ENCODE assay signal across 9 cellular contexts in genomic region chr7:102306916-102307677, GRCh38. TPM values are rescaled to one million over a fixed set of nuclear protein-coding genes. Genes with fewer than 3 reads are reported as not detected.
DNase-seq lines count a peak whose midpoint lies in the region; ATAC-seq and TF ChIP-seq lines count a peak whose summit lies in the region.
"Had no signal": no experiment of that assay in that cellular context is flagged by ENCODE, and none has a peak within 500 bp of the region (broad histone marks: within the 10 kb centered on the region; RNA-seq: fewer than 3 reads in every experiment).

No MANE protein-coding gene starts in this region.

- H3K27me3 ChIP-seq in right cardiac atrium (ENCODE audit: control insufficient read depth, insufficient read depth): no peaks in the 10 kb centered on the region

- H3K27me3 Mint-ChIP-seq in activated CD4-positive, alpha-beta T cell treated with anti-CD3 and anti-CD28 coated beads, Interleukin-2, amount 10 ng/mL, durations not matched to agents 24 days and 14 days: no peaks in the 10 kb centered on the region
- H3K27me3 Mint-ChIP-seq in IgD-negative memory B cell: no peaks in the 10 kb centered on the region

- no peak for TF ChIP-seq CTCF in WI38 (IDR thresholded peaks at IDR 0.05; ENCODE audit: low read depth, low read length)

- ATAC-seq in GM21717 (IDR thresholded peaks at IDR 0.05; ENCODE audit: unreplicated experiment): peak; percentile 66
- ATAC-seq in right cardiac atrium: peak; percentile 70 to 73

- H3K36me3 Mint-ChIP-seq in activated CD4-positive, alpha-beta T cell treated with anti-CD3 and anti-CD28 coated beads, Interleukin-2, amount 10 ng/mL, durations not matched to agents 24 days and 14 days (ENCODE audit: low read depth): no peaks in the 10 kb centered on the region
- H3K36me3 Mint-ChIP-seq in IgD-negative memory B cell: peaks cover 1% of the 10 kb centered on the region

- peaks cover 12% of the 10 kb centered on the region for H3K4me1 Mint-ChIP-seq in activated CD4-positive, alpha-beta T cell treated with anti-CD3 and anti-CD28 coated beads, Interleukin-2, amount 10 ng/mL, durations not matched to agents 24 days and 14 days
- H3K4me1 Mint-ChIP-seq in IgD-negative memory B cell: peaks cover 27 to 44% (median 36%) of the 10 kb centered on the region in 3 donors

- peak overlapping the region; percentile 34 for H3K4me3 ChIP-seq in WI38 (ENCODE audit: low read depth, low read length)
- H3K4me3 ChIP-seq in right cardiac atrium (ENCODE audit: low read length): no peak overlapping the region

- DNase-seq in activated CD4-positive, alpha-beta T cell treated with anti-CD3 and anti-CD28 coated beads, Interleukin-2, amount 10 ng/mL, durations not matched to agents 24 days and 14 days: peak; percentile 82
- DNase-seq in activated CD4-positive, alpha-beta T cell treated with anti-CD3 and anti-CD28 coated beads for 4 hours: no peak
- DNase-seq in right cardiac atrium (peak; percentile 47 to 81 (median 76)), cerebellum (ENCODE audit: low spot score) (no peak)
- DNase-seq in stimulated activated CD8-positive, alpha-beta memory T cell treated with anti-CD3 and anti-CD28 coated beads, Interleukin-4, amount 100 ng/mL, for 48 hours: peak; percentile 55

- no peak overlapping the region for H3K4me3 Mint-ChIP-seq in activated CD4-positive, alpha-beta T cell treated with anti-CD3 and anti-CD28 coated beads, Interleukin-2, amount 10 ng/mL, durations not matched to agents 24 days and 14 days
- H3K4me3 Mint-ChIP-seq in IgD-negative memory B cell: peak overlapping the region; percentile 77 to 94 (median 83)

- H3K9me3 Mint-ChIP-seq in activated CD4-positive, alpha-beta T cell treated with anti-CD3 and anti-CD28 coated beads, Interleukin-2, amount 10 ng/mL, durations not matched to agents 24 days and 14 days: no peaks in the 10 kb centered on the region
- no peaks in the 10 kb centered on the region for H3K9me3 Mint-ChIP-seq in IgD-negative memory B cell

- no peaks in the 10 kb centered on the region for H3K4me1 ChIP-seq in right cardiac atrium (ENCODE audit: control insufficient read depth, insufficient read depth, low read length)

- no peak overlapping the region for H3K27ac ChIP-seq in right cardiac atrium (ENCODE audit: low read length)

- WGBS in right cardiac atrium: 52% methylated on average over 17 of the region's 17 CpGs

- peak overlapping the region; percentile 60 for H3K27ac Mint-ChIP-seq in activated CD4-positive, alpha-beta T cell treated with anti-CD3 and anti-CD28 coated beads, Interleukin-2, amount 10 ng/mL, durations not matched to agents 24 days and 14 days
- peak overlapping the region; percentile 95 to 99 (median 98) for H3K27ac Mint-ChIP-seq in IgD-negative memory B cell

- no peaks in the 10 kb centered on the region for H3K9me3 ChIP-seq in right cardiac atrium (ENCODE audit: control insufficient read depth, low read length)

- intact Hi-C loops in activated CD4-positive, alpha-beta T cell treated with anti-CD3 and anti-CD28 coated beads, Interleukin-2, amount 10 ng/mL, durations not matched to agents 24 days and 14 days (cut with micrococcal nuclease): loop anchor here (2.0 kb wide), 1 partner anchor 16 kb away; no protein-coding TSS in a partner anchor
- intact Hi-C loops in right cardiac atrium (cut with DNase I): no loop called here

RNA-seq across cellular contexts. Expression of gene SH2B2, which starts 20.4 kb away (rescaled TPM):
- 2.9 and 3.1 TPM in 2 replicates for total RNA-seq in activated CD4-positive, alpha-beta T cell treated with anti-CD3 and anti-CD28 coated beads, Interleukin-2, amount 10 ng/mL, durations not matched to agents 24 days and 14 days
- polyA plus RNA-seq in IgD-negative memory B cell (64.5 TPM), right cardiac atrium (0.84 TPM)
- total RNA-seq in right cardiac atrium (1 to 10 TPM in 2 of 4 donors, under 1 TPM in 2; 0.49 to 2.8 (median 1.2) TPM), cerebellum (9.9 TPM)

RNA-seq across cellular contexts. Expression of gene SPDYE6, which starts 49.1 kb away (rescaled TPM):
- not detected in 2 replicates for total RNA-seq in activated CD4-positive, alpha-beta T cell treated with anti-CD3 and anti-CD28 coated beads, Interleukin-2, amount 10 ng/mL, durations not matched to agents 24 days and 14 days
- polyA plus RNA-seq in IgD-negative memory B cell (0.36 TPM), right cardiac atrium (0.18 TPM)
- total RNA-seq in right cardiac atrium (not detected), cerebellum (not detected)
- total RNA-seq: urinary bladder had no signal
- polyA plus RNA-seq: urinary bladder had no signal

Comparison
In these comparisons a context has a peak if more than half of its experiments do, and no peak if none do; other contexts are left out.
1. DNase-seq: peak in activated CD4-positive, alpha-beta T cell treated with anti-CD3 and anti-CD28 coated beads, Interleukin-2, amount 10 ng/mL, durations not matched to agents 24 days and 14 days (single experiment), right cardiac atrium (3 of 3) and stimulated activated CD8-positive, alpha-beta memory T cell treated with anti-CD3 and anti-CD28 coated beads, Interleukin-4, amount 100 ng/mL, for 48 hours (single experiment); none in activated CD4-positive, alpha-beta T cell treated with anti-CD3 and anti-CD28 coated beads for 4 hours (0 of 2) and cerebellum (single experiment).